In the genomic region with DNA sequence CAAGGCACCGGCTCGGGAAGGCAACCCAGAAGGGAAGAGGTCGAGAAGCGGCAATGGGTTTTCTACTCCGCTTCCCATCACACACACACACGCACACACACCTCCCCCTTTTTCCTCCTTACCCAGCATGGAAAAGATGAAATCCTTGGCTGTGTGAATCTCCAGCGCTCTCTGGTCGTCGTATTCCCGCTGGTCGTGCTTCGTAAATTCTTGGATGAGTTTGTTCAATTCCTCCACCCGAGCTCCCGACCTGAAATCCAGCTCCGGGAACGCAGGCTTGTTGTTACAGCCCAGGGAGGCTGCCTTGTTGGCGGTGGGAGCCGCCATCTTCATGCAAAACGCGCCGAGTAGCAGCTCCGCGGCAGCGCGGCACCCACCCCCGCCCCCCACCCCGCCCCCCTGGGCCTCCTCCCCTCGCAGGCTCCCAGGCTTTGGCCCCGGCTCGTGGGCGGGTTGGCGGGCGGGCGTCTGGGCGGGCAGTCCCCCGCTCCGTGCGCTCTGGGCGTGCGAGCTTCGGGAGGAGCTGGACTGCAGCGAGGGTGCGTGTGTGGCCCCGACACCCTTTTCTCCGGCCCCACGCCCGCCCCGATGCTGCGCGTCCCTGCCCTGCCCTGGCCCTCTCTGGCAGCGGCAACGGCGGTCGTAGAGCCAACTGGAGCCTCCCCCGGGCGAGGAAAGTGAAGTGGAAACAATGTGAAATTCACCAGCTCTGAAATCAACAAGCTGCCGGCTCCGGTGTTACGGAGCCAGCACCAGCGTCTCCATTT, we compare ENCODE assay signal across 1 cellular context.
TF ChIP-seq lines count a peak whose summit lies in the region.

A gene with protein sequence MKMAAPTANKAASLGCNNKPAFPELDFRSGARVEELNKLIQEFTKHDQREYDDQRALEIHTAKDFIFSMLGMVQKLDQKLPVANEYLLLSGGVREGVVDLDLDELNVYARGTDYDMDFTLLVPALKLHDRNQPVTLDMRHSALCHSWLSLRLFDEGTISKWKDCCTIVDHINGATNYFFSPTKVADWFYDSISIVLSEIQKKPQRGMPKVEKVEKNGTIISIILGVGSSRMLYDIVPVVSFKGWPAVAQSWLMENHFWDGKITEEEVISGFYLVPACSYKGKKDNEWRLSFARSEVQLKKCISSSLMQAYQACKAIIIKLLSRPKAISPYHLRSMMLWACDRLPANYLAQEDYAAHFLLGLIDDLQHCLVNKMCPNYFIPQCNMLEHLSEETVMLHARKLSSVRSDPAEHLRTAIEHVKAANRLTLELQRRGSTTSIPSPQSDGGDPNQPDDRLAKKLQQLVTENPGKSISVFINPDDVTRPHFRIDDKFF (minus strand): TSS at position 349 of the 767 bp plus-strand sequence. CDS start 16 bp downstream, at position 333.

TF ChIP-seq in HEK293, 187 proteins besides CTCF, POLR2A, EP300 and RAD21 (continued from another document and continues in another):
- TF ChIP-seq, protein P1, sequence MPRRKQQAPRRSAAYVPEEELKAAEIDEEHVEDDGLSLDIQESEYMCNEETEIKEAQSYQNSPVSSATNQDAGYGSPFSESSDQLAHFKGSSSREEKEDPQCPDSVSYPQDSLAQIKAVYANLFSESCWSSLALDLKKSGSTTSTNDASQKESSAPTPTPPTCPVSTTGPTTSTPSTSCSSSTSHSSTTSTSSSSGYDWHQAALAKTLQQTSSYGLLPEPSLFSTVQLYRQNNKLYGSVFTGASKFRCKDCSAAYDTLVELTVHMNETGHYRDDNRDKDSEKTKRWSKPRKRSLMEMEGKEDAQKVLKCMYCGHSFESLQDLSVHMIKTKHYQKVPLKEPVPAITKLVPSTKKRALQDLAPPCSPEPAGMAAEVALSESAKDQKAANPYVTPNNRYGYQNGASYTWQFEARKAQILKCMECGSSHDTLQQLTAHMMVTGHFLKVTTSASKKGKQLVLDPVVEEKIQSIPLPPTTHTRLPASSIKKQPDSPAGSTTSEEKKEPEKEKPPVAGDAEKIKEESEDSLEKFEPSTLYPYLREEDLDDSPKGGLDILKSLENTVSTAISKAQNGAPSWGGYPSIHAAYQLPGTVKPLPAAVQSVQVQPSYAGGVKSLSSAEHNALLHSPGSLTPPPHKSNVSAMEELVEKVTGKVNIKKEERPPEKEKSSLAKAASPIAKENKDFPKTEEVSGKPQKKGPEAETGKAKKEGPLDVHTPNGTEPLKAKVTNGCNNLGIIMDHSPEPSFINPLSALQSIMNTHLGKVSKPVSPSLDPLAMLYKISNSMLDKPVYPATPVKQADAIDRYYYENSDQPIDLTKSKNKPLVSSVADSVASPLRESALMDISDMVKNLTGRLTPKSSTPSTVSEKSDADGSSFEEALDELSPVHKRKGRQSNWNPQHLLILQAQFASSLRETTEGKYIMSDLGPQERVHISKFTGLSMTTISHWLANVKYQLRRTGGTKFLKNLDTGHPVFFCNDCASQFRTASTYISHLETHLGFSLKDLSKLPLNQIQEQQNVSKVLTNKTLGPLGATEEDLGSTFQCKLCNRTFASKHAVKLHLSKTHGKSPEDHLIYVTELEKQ (tag by site-specific recombination; IDR thresholded peaks at IDR 0.05; ENCODE audit: borderline replicate concordance), result no peak
- TF ChIP-seq ZNF626 (tag by site-specific recombination; IDR thresholded peaks at IDR 0.05) (no peak), MZF1 (tag by site-specific recombination; IDR thresholded peaks at IDR 0.05; ENCODE audit: borderline replicate concordance) (no peak), ZEB2 (tag by site-specific recombination; IDR thresholded peaks at IDR 0.05) (peak; percentile 50; the same call in 1 of the 2 replicates), ZNF501 (tag by site-specific recombination; IDR thresholded peaks at IDR 0.05) (no peak; the same call in 1 of the 2 replicates), ZNF362 (tag by site-specific recombination; IDR thresholded peaks at IDR 0.05) (no peak), HOXD13 (CRISPR knock-in tag; IDR thresholded peaks at IDR 0.05; ENCODE audit: borderline replicate concordance) (no peak), ZNF211 (tag by site-specific recombination; IDR thresholded peaks at IDR 0.05; ENCODE audit: low read depth) (no peak), ZBTB1 (tag by site-specific recombination; IDR thresholded peaks at IDR 0.05) (no peak), ZNF266 (tag by site-specific recombination; IDR thresholded peaks at IDR 0.05; ENCODE audit: low read depth) (no peak), ZBTB6 (tag by site-specific recombination; IDR thresholded peaks at IDR 0.05) (peak; percentile 96), ZNF114 (tag by site-specific recombination; IDR thresholded peaks at IDR 0.05) (no peak), ZBTB17 (tag by site-specific recombination; IDR thresholded peaks at IDR 0.05) (peak; percentile 60), GLIS1 (tag by site-specific recombination; IDR thresholded peaks at IDR 0.05) (no peak), PRDM10 (tag by site-specific recombination; IDR thresholded peaks at IDR 0.05) (peak; percentile 28; the same call in 1 of the 2 replicates), SETDB1 (IDR thresholded peaks at IDR 0.05; ENCODE audit: insufficient read length, low read length) (no peak), ZNF292 (tag by site-specific recombination; IDR thresholded peaks at IDR 0.05; ENCODE audit: borderline replicate concordance, low read depth) (no peak), ZNF664 (tag by site-specific recombination; IDR thresholded peaks at IDR 0.05) (0 out of 2 replicates have a peak, but pooled peaks have one; percentile 15), ZNF155 (tag by site-specific recombination; IDR thresholded peaks at IDR 0.05) (no peak), OVOL3 (tag by site-specific recombination; IDR thresholded peaks at IDR 0.05) (no peak), ZBTB48 (tag by site-specific recombination; IDR thresholded peaks at IDR 0.05) (no peak), MYNN (tag by site-specific recombination; IDR thresholded peaks at IDR 0.05; ENCODE audit: borderline replicate concordance) (no peak), ZNF2 (tag by site-specific recombination; IDR thresholded peaks at IDR 0.05) (peak; percentile 60), ZNF677 (tag by site-specific recombination; IDR thresholded peaks at IDR 0.05) (no peak), ZNF140 (tag by site-specific recombination; IDR thresholded peaks at IDR 0.05) (no peak), ZNF629 (tag by site-specific recombination; IDR thresholded peaks at IDR 0.05) (0 out of 2 replicates have a peak, but pooled peaks have one; percentile 23), ZNF791 (tag by site-specific recombination; IDR thresholded peaks at IDR 0.05) (no peak), ZFP41 (tag by site-specific recombination; IDR thresholded peaks at IDR 0.05; ENCODE audit: borderline replicate concordance) (no peak), ZNF529 (tag by site-specific recombination; IDR thresholded peaks at IDR 0.05; ENCODE audit: insufficient replicate concordance) (no peak), IKZF3 (tag by site-specific recombination; IDR thresholded peaks at IDR 0.05) (peak; percentile 50), MEIS1 (CRISPR knock-in tag; IDR thresholded peaks at IDR 0.05; ENCODE audit: borderline replicate concordance) (no peak), ZNF324 (tag by site-specific recombination; IDR thresholded peaks at IDR 0.05) (no peak), ZNF555 (tag by site-specific recombination; conservative IDR thresholded peaks at IDR 0.05) (no peak), ZNF239 (tag by site-specific recombination; IDR thresholded peaks at IDR 0.05) (no peak), ZNF521 (tag by site-specific recombination; IDR thresholded peaks at IDR 0.05) (no peak)
- TF ChIP-seq, protein P2, sequence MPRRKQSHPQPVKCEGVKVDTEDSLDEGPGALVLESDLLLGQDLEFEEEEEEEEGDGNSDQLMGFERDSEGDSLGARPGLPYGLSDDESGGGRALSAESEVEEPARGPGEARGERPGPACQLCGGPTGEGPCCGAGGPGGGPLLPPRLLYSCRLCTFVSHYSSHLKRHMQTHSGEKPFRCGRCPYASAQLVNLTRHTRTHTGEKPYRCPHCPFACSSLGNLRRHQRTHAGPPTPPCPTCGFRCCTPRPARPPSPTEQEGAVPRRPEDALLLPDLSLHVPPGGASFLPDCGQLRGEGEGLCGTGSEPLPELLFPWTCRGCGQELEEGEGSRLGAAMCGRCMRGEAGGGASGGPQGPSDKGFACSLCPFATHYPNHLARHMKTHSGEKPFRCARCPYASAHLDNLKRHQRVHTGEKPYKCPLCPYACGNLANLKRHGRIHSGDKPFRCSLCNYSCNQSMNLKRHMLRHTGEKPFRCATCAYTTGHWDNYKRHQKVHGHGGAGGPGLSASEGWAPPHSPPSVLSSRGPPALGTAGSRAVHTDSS (tag by site-specific recombination; IDR thresholded peaks at IDR 0.05), result no peak
- TF ChIP-seq, protein P3, sequence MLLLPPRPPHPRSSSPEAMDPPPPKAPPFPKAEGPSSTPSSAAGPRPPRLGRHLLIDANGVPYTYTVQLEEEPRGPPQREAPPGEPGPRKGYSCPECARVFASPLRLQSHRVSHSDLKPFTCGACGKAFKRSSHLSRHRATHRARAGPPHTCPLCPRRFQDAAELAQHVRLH (tag by site-specific recombination; IDR thresholded peaks at IDR 0.05), result no peak
- TF ChIP-seq, protein P4, sequence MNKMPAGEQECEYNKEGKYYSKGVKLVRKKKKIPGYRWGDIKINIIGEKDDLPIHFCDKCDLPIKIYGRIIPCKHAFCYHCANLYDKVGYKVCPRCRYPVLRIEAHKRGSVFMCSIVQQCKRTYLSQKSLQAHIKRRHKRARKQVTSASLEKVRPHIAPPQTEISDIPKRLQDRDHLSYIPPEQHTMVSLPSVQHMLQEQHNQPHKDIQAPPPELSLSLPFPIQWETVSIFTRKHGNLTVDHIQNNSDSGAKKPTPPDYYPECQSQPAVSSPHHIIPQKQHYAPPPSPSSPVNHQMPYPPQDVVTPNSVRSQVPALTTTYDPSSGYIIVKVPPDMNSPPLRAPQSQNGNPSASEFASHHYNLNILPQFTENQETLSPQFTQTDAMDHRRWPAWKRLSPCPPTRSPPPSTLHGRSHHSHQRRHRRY (tag by site-specific recombination; IDR thresholded peaks at IDR 0.05), result no peak
- TF ChIP-seq, protein P5, sequence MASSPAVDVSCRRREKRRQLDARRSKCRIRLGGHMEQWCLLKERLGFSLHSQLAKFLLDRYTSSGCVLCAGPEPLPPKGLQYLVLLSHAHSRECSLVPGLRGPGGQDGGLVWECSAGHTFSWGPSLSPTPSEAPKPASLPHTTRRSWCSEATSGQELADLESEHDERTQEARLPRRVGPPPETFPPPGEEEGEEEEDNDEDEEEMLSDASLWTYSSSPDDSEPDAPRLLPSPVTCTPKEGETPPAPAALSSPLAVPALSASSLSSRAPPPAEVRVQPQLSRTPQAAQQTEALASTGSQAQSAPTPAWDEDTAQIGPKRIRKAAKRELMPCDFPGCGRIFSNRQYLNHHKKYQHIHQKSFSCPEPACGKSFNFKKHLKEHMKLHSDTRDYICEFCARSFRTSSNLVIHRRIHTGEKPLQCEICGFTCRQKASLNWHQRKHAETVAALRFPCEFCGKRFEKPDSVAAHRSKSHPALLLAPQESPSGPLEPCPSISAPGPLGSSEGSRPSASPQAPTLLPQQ (tag by site-specific recombination; IDR thresholded peaks at IDR 0.05), result no peak
- TF ChIP-seq, protein P6, sequence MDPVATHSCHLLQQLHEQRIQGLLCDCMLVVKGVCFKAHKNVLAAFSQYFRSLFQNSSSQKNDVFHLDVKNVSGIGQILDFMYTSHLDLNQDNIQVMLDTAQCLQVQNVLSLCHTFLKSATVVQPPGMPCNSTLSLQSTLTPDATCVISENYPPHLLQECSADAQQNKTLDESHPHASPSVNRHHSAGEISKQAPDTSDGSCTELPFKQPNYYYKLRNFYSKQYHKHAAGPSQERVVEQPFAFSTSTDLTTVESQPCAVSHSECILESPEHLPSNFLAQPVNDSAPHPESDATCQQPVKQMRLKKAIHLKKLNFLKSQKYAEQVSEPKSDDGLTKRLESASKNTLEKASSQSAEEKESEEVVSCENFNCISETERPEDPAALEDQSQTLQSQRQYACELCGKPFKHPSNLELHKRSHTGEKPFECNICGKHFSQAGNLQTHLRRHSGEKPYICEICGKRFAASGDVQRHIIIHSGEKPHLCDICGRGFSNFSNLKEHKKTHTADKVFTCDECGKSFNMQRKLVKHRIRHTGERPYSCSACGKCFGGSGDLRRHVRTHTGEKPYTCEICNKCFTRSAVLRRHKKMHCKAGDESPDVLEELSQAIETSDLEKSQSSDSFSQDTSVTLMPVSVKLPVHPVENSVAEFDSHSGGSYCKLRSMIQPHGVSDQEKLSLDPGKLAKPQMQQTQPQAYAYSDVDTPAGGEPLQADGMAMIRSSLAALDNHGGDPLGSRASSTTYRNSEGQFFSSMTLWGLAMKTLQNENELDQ (tag by site-specific recombination; IDR thresholded peaks at IDR 0.05; ENCODE audit: low read depth), result no peak
